ENCODE assay signal across 9 cellular contexts in the genomic region with DNA sequence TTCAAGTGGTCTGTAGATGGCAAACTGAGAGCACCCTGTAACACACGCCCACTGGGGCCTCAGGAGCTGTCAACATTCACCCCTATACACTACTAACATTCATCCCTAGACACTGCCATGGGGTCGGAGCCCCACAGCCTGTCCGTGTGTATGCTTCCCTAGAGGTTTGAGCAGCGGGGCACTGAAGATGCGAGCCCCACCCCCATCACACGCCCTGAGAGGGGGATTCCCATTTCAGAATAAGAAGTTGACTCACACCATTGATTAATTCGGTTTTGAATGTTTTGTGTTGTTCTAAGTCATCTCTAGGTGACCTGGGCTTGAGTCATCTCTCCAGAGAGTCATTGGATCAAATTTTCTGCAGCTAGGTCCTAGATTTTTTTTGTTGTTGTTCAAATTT. TPM values are rescaled to one million over a fixed set of nuclear protein-coding genes. Genes with fewer than 3 reads are reported as not detected.
A peak's percentile ranks its signal among the peaks of the same experiment; 100 is the strongest.
DNase-seq lines count a peak whose midpoint lies in the region; ATAC-seq lines count a peak whose summit lies in the region.
"Had no signal": no experiment of that assay in that cellular context is flagged by ENCODE, and none has a peak within 500 bp of the region (broad histone marks: within the 10 kb centered on the region; RNA-seq: fewer than 3 reads in every experiment).

No MANE protein-coding gene starts in this region.

- H3K36me3 Mint-ChIP-seq in activated naive CD4-positive, alpha-beta T cell treated with anti-CD3 and anti-CD28 coated beads, Interleukin-2, amount 50 U/mL, for 72 hours: no peaks in the 10 kb centered on the region

- no peaks in the 10 kb centered on the region for H3K9me3 Mint-ChIP-seq in activated naive CD4-positive, alpha-beta T cell treated with anti-CD3 and anti-CD28 coated beads, Interleukin-2, amount 50 U/mL, for 72 hours

- peak overlapping the region in 1 of 2 donors; percentile 60 for H3K27ac Mint-ChIP-seq in activated naive CD4-positive, alpha-beta T cell treated with anti-CD3 and anti-CD28 coated beads, Interleukin-2, amount 50 U/mL, for 72 hours

- ATAC-seq in GM18508 (IDR thresholded peaks at IDR 0.05; ENCODE audit: insufficient read depth, unreplicated experiment) (peak; percentile 53), HG02852 (IDR thresholded peaks at IDR 0.05; ENCODE audit: unreplicated experiment) (no peak)
- ATAC-seq in activated naive CD4-positive, alpha-beta T cell treated with anti-CD3 and anti-CD28 coated beads, Interleukin-2, amount 50 U/mL, for 72 hours: peak; percentile 91 to 99

- peak; percentile 41 for DNase-seq in HK-2 (ENCODE audit: unreplicated experiment)
- peak in 1 of 2 donors; percentile 69 for DNase-seq in activated naive CD4-positive, alpha-beta T cell treated with anti-CD3 and anti-CD28 coated beads, Interleukin-2, amount 50 U/mL, for 72 hours (ENCODE audit: low spot score in 2 of 2)
- peak; percentile 50 to 58 for DNase-seq in stimulated activated CD4-positive, alpha-beta T cell treated with anti-CD3 and anti-CD28 coated beads, Interleukin-2, amount 100 ng/mL, for 48 hours
- no peak for DNase-seq in DMS114 treated with DMSO at 0.1 percent for 48 hours (lab: John Stamatoyannopoulos, UW; ENCODE audit: unreplicated experiment)
- no peak for DNase-seq in activated gamma-delta T cell (lab: John Stamatoyannopoulos, UW)
- no peak for DNase-seq in cerebellar cortex (ENCODE audit: low spot score)

RNA-seq across cellular contexts. Expression of a gene that starts 37.3 kb away (rescaled TPM):
- total RNA-seq in activated naive CD4-positive, alpha-beta T cell treated with anti-CD3 and anti-CD28 coated beads, Interleukin-2, amount 50 U/mL, for 72 hours: 10 to 100 TPM; 15.7 to 23.7 TPM

RNA-seq across cellular contexts. Expression of a gene that starts 52.3 kb away (rescaled TPM):
- not detected for total RNA-seq in activated naive CD4-positive, alpha-beta T cell treated with anti-CD3 and anti-CD28 coated beads, Interleukin-2, amount 50 U/mL, for 72 hours
- total RNA-seq: liver had no signal

Comparison
In these comparisons a context has a peak if more than half of its experiments do, and no peak if none do; other contexts are left out.
1. DNase-seq: peak in HK-2 (single experiment) and stimulated activated CD4-positive, alpha-beta T cell treated with anti-CD3 and anti-CD28 coated beads, Interleukin-2, amount 100 ng/mL, for 48 hours (2 of 2); none in DMS114 treated with DMSO at 0.1 percent for 48 hours (single experiment), activated gamma-delta T cell (single experiment) and cerebellar cortex (single experiment).